6 cellular contexts compared by ENCODE assay signal in the genomic region with DNA sequence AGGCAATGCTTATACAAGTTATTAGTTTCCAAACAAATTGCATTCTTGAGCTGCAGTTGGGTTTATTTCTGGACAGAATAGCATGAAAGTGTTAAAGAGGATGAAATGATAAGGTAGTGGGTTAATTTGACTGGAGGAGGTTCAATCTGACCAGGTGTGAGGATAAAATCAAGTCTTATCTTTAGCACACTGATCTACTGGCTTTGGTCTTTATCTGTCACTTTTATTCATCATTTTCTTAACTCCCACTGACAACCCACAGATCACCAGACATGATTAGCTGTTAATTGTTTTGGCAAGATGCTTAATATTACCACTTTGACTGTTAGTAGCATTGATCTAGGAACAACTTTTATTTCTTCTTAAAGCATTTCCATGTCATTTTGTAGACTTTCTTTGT.
"Had no signal": no experiment of that assay in that cellular context is flagged by ENCODE, and none has a peak within 500 bp of the region (broad histone marks: within the 10 kb centered on the region; RNA-seq: fewer than 3 reads in every experiment).

No MANE protein-coding gene starts in this region.

- H3K4me3 ChIP-seq: GM12878 had no signal

- ATAC-seq: GM12878 had no signal

- DNase-seq: GDM1, GF-D8 had no signal

- FAIRE-seq: GM12878, GM12891, GM18507, GM19239 had no signal
